Comparison of ENCODE assay signal across 8 cellular contexts in the genomic region with DNA sequence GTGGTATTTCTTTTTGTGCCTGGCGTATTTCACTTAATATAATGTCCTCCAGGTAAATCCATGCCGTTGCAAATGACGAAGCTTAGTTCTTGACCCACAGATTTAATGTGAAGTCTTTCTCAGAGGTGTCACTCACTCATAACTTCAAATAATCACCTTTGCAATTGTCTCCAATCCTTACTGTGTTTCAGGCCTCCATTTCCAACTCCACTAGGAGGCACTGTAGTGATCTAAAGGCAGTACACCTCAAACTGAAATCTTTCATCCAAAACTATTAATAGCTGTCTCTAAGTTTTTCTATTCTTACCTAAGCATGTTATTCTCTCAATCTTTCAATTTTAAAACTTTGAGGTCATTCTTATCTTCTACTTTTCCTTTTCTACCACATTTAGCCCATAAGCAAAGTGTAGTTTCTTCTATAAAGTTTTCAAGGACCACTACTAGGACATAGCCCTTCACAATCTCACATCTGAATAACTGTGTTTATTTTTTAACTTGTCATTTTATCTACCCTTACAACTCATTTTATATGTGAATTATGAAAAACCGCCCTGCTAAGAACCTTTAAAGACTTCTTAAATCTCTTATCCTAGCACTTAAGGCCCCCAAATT.
DNase-seq lines count a peak whose midpoint lies in the region; ATAC-seq and TF ChIP-seq lines count a peak whose summit lies in the region.

No MANE protein-coding gene starts in this region.

- TF ChIP-seq CTCF in GM12875 (IDR thresholded peaks at IDR 0.05; ENCODE audit: borderline replicate concordance, insufficient read depth, low read depth, low read length) (peak; percentile 63; the same call in 1 of the 2 replicates), RWPE2 (IDR thresholded peaks at IDR 0.05; ENCODE audit: poor library complexity, severe bottlenecking) (peak; percentile 68)

- no peaks in the 10 kb centered on the region for H3K9me3 Mint-ChIP-seq in stimulated activated effector memory CD8-positive, alpha-beta T cell treated with anti-CD3 and anti-CD28 coated beads, Interleukin-12 subunit alpha, Interleukin-12 subunit beta, amount 100 ng/mL, for 72 hours

- H3K4me3 ChIP-seq in GM12875 (ENCODE audit: low read depth, low read length) = no peak overlapping the region
- no peak overlapping the region for H3K4me3 ChIP-seq in RWPE2 (ENCODE audit: severe bottlenecking)

- no peak overlapping the region for H3K27ac ChIP-seq in RWPE2 (ENCODE audit: poor library complexity, severe bottlenecking)

- H3K36me3 Mint-ChIP-seq in stimulated activated effector memory CD8-positive, alpha-beta T cell treated with anti-CD3 and anti-CD28 coated beads, Interleukin-12 subunit alpha, Interleukin-12 subunit beta, amount 100 ng/mL, for 72 hours = no peaks in the 10 kb centered on the region

- no peak overlapping the region for H3K4me3 Mint-ChIP-seq in stimulated activated effector memory CD8-positive, alpha-beta T cell treated with anti-CD3 and anti-CD28 coated beads, Interleukin-12 subunit alpha, Interleukin-12 subunit beta, amount 100 ng/mL, for 72 hours

- H3K4me1 Mint-ChIP-seq in stimulated activated effector memory CD8-positive, alpha-beta T cell treated with anti-CD3 and anti-CD28 coated beads, Interleukin-12 subunit alpha, Interleukin-12 subunit beta, amount 100 ng/mL, for 72 hours = no peaks in the 10 kb centered on the region

- H3K4me1 ChIP-seq in RWPE2 (ENCODE audit: insufficient read depth, poor library complexity, severe bottlenecking) = no peaks in the 10 kb centered on the region

- no peak overlapping the region for H3K27ac Mint-ChIP-seq in stimulated activated effector memory CD8-positive, alpha-beta T cell treated with anti-CD3 and anti-CD28 coated beads, Interleukin-12 subunit alpha, Interleukin-12 subunit beta, amount 100 ng/mL, for 72 hours

- H3K9me3 ChIP-seq in RWPE2 (ENCODE audit: severe bottlenecking) = no peaks in the 10 kb centered on the region

- ATAC-seq in RWPE2 (ENCODE audit: low read depth) = no peak
- peak; percentile 54 for ATAC-seq in stimulated activated effector memory CD8-positive, alpha-beta T cell treated with anti-CD3 and anti-CD28 coated beads, Interleukin-12 subunit alpha, Interleukin-12 subunit beta, amount 100 ng/mL, for 72 hours
- no peak for ATAC-seq in GM21529 (IDR thresholded peaks at IDR 0.05; ENCODE audit: unreplicated experiment)

- no peaks in the 10 kb centered on the region for H3K27me3 ChIP-seq in RWPE2 (ENCODE audit: insufficient read depth, poor library complexity, severe bottlenecking)

- peak; percentile 25 for DNase-seq in AG20443 (ENCODE audit: low spot score)
- no peak for DNase-seq in RWPE2 (ENCODE audit: low spot score)
- DNase-seq in fibroblast of gingiva (ENCODE audit: low read depth) = peak; percentile 10
- DNase-seq in stimulated activated effector memory CD8-positive, alpha-beta T cell treated with anti-CD3 and anti-CD28 coated beads, Interleukin-12 subunit alpha, Interleukin-12 subunit beta, amount 100 ng/mL, for 72 hours (ENCODE audit: low spot score in 2 of 2) = no peak
- DNase-seq in NCI-H2029 treated with DMSO at 0.1 percent for 48 hours (lab: John Stamatoyannopoulos, UW) = no peak
- DNase-seq in NCI-H187 (lab: John Stamatoyannopoulos, UW) = no peak

- H3K36me3 ChIP-seq in RWPE2 (ENCODE audit: low read depth) = no peaks in the 10 kb centered on the region

Comparison
In these comparisons a context has a peak if more than half of its experiments do, and no peak if none do; other contexts are left out.
1. DNase-seq: peak in AG20443 (single experiment) and fibroblast of gingiva (single experiment); none in RWPE2 (single experiment), stimulated activated effector memory CD8-positive, alpha-beta T cell treated with anti-CD3 and anti-CD28 coated beads, Interleukin-12 subunit alpha, Interleukin-12 subunit beta, amount 100 ng/mL, for 72 hours (0 of 2), NCI-H2029 treated with DMSO at 0.1 percent for 48 hours (single experiment) and NCI-H187 (0 of 2).